In the genomic region with DNA sequence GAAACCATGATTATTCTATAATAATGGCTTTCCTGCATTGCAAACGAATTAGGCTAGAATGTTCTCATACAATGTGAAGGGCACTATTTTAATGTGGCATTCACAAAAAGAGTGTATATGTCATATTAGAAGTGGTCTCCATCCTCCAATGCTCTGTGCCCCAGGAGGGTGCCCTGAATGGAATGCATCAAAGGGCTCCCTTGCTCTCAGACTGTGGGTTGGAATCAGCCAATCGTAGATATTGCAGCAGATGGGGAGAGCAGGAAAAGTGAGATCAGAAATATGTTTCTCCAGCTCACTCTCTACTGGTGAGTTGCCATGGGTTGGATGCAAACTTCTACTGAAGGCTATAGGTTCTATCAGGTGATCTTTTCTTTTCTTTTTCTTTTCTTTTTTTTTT, we compare ENCODE assay signal across 15 cellular contexts. TPM values are rescaled to one million over a fixed set of nuclear protein-coding genes. Genes with fewer than 3 reads are reported as not detected.
A peak's percentile ranks its signal among the peaks of the same experiment; 100 is the strongest.
DNase-seq lines count a peak whose midpoint lies in the region; ATAC-seq and TF ChIP-seq lines count a peak whose summit lies in the region.
"Had no signal": no experiment of that assay in that cellular context is flagged by ENCODE, and none has a peak within 500 bp of the region (broad histone marks: within the 10 kb centered on the region; RNA-seq: fewer than 3 reads in every experiment).

No MANE protein-coding gene starts in this region.

- no peak overlapping the region for H3K4me3 Mint-ChIP-seq in activated CD4-positive, alpha-beta T cell treated with anti-CD3 and anti-CD28 coated beads, Interleukin-2, amount 10 ng/mL, durations not matched to agents 24 days and 14 days
- no peak overlapping the region for H3K4me3 Mint-ChIP-seq in brain
- no peak overlapping the region for H3K4me3 Mint-ChIP-seq in CD4-positive, alpha-beta T cell
- H3K4me3 Mint-ChIP-seq: CD4-positive, CD25-positive, alpha-beta regulatory T cell; H9 had no signal

- no peaks in the 10 kb centered on the region for H3K9me3 Mint-ChIP-seq in activated CD4-positive, alpha-beta T cell treated with anti-CD3 and anti-CD28 coated beads, Interleukin-2, amount 10 ng/mL, durations not matched to agents 24 days and 14 days
- no peaks in the 10 kb centered on the region for H3K9me3 Mint-ChIP-seq in brain
- H3K9me3 Mint-ChIP-seq in CD4-positive, alpha-beta T cell: no peaks in the 10 kb centered on the region
- H3K9me3 Mint-ChIP-seq: H9 had no signal

- H4K20me1 ChIP-seq in HCT116 (ENCODE audit: insufficient read depth): no peaks in the 10 kb centered on the region

- intact Hi-C loops in activated CD4-positive, alpha-beta T cell treated with anti-CD3 and anti-CD28 coated beads, Interleukin-2, amount 10 ng/mL, durations not matched to agents 24 days and 14 days (cut with micrococcal nuclease): loop anchor here (1.0 to 2.0 kb wide), 3 partner anchors 103 to 186 kb away; no protein-coding TSS in a partner anchor
- intact Hi-C loops in HCT116 (cut with micrococcal nuclease) (loop anchor here (1.0 to 10.0 kb wide), 4 partner anchors 103 to 477 kb away; a partner anchor contains a TSS), adrenal gland (cut with DNase I) (loop anchor here (5.0 to 10.0 kb wide), 2 partner anchors 157 to 159 kb away; no protein-coding TSS in a partner anchor)
- intact Hi-C loops in CD4-positive, alpha-beta T cell (cut with DNase I, micrococcal nuclease): loop anchor here (5.0 to 10.0 kb wide), 3 partner anchors 104 to 159 kb away; no protein-coding TSS in a partner anchor

- H3K9me3 ChIP-seq in HCT116 (ENCODE audit: control insufficient read depth in 1 of 2, insufficient read depth in 1 of 2, low read depth in 1 of 2, low read length in 2 of 2): no peaks in the 10 kb centered on the region
- H3K9me3 ChIP-seq in CD4-positive, alpha-beta T cell (ENCODE audit: control insufficient read depth, low read length): no peaks in the 10 kb centered on the region
- no peaks in the 10 kb centered on the region for H3K9me3 ChIP-seq in adrenal gland (replicated peaks in 1 of 3)
- H3K9me3 ChIP-seq: BE2C had no signal

- no peak for ATAC-seq in HCT116
- no peak for ATAC-seq in CD4-positive, alpha-beta T cell (ENCODE audit: poor library complexity)
- ATAC-seq: HepG2 had no signal

- TF ChIP-seq POLR2A in HCT116 (IDR thresholded peaks at IDR 0.05; ENCODE audit: borderline replicate concordance, extremely low read depth, insufficient read depth, insufficient read length) (no peak), adrenal gland (IDR thresholded peaks at IDR 0.05) (no peak)

- RAD21 ChIA-PET in HCT116 (lab: Charles Lee; ENCODE audit: low non-redundant PET in 1 of 2, low total read pairs in 2 of 2, uncharacterized antibody in 2 of 2, unreplicated experiment in 2 of 2): no interaction called here

- no peaks in the 10 kb centered on the region for H3K79me2 ChIP-seq in HCT116 (ENCODE audit: insufficient read depth, low read length)

- POLR2A ChIA-PET in HCT116 (lab: Charles Lee): no interaction called here
- POLR2A ChIA-PET in CD4-positive, alpha-beta T cell (lab: Charles Lee): no interaction called here

- no peak for TF ChIP-seq CTCF in HCT116 (IDR thresholded peaks at IDR 0.05 in 2 of 3, conservative IDR thresholded peaks at IDR 0.05 in 1 of 3; ENCODE audit: borderline replicate concordance in 1 of 3, insufficient read depth in 1 of 3, low read depth in 2 of 3, low read length in 2 of 3)
- no peak for TF ChIP-seq CTCF in brain (conservative IDR thresholded peaks at IDR 0.05)
- no peak for TF ChIP-seq CTCF in CD4-positive, alpha-beta T cell (IDR thresholded peaks at IDR 0.05)
- TF ChIP-seq CTCF in adrenal gland (IDR thresholded peaks at IDR 0.05): no peak

- H3K36me3 ChIP-seq in HCT116 (ENCODE audit: control insufficient read depth in 1 of 2, insufficient read depth in 2 of 2, low read length in 2 of 2) (no peaks in the 10 kb centered on the region), adrenal gland (replicated peaks in 1 of 2) (no peaks in the 10 kb centered on the region)
- H3K36me3 ChIP-seq: BE2C had no signal

- peak overlapping the region; percentile 31 for H2AFZ ChIP-seq in HCT116 (ENCODE audit: low read depth, low read length, poor library complexity, severe bottlenecking)

- no peak overlapping the region for H3K4me2 ChIP-seq in HCT116 (ENCODE audit: low read length)

- CTCF ChIA-PET in HCT116 (lab: Charles Lee): interaction anchor here (1.0 kb wide), 1 partner anchor 187 kb away, joined by 3 read pairs; no protein-coding TSS in a partner anchor
- CTCF ChIA-PET in CD4-positive, alpha-beta T cell (lab: Charles Lee): no interaction called here

- H3K36me3 Mint-ChIP-seq in activated CD4-positive, alpha-beta T cell treated with anti-CD3 and anti-CD28 coated beads, Interleukin-2, amount 10 ng/mL, durations not matched to agents 24 days and 14 days (ENCODE audit: low read depth): no peaks in the 10 kb centered on the region
- H3K36me3 Mint-ChIP-seq in brain: no peaks in the 10 kb centered on the region
- no peaks in the 10 kb centered on the region for H3K36me3 Mint-ChIP-seq in CD4-positive, alpha-beta T cell (ENCODE audit: low read depth)
- H3K36me3 Mint-ChIP-seq: CD4-positive, CD25-positive, alpha-beta regulatory T cell had no signal

- H3K4me3 ChIP-seq in HCT116 (replicated peaks in 1 of 2; ENCODE audit: low read depth in 1 of 2, low read length in 2 of 2) (no peak overlapping the region), adrenal gland (no peak overlapping the region)

- no peaks in the 10 kb centered on the region for H3K27me3 ChIP-seq in HCT116 (ENCODE audit: insufficient read depth, low read length)
- no peaks in the 10 kb centered on the region for H3K27me3 ChIP-seq in CD4-positive, alpha-beta T cell (ENCODE audit: control insufficient read depth, insufficient read depth, low read length)
- H3K27me3 ChIP-seq in adrenal gland: no peaks in the 10 kb centered on the region
- H3K27me3 ChIP-seq: BE2C had no signal

- H3K27ac Mint-ChIP-seq in activated CD4-positive, alpha-beta T cell treated with anti-CD3 and anti-CD28 coated beads, Interleukin-2, amount 10 ng/mL, durations not matched to agents 24 days and 14 days: no peak overlapping the region
- peak overlapping the region in 3 of 5 experiments; percentile 9 to 23 (median 17) for H3K27ac Mint-ChIP-seq in brain
- no peak overlapping the region for H3K27ac Mint-ChIP-seq in CD4-positive, alpha-beta T cell
- H3K27ac Mint-ChIP-seq: CD4-positive, CD25-positive, alpha-beta regulatory T cell had no signal

- no TSS peak for BruUV-seq in HCT116 (replicated peaks; lab: Mats Ljungman, UMichigan)

- peaks cover 13% of the 10 kb centered on the region for H3K27me3 Mint-ChIP-seq in activated CD4-positive, alpha-beta T cell treated with anti-CD3 and anti-CD28 coated beads, Interleukin-2, amount 10 ng/mL, durations not matched to agents 24 days and 14 days
- peaks cover 8% of the 10 kb centered on the region for H3K27me3 Mint-ChIP-seq in brain
- peaks cover 6% of the 10 kb centered on the region for H3K27me3 Mint-ChIP-seq in CD4-positive, alpha-beta T cell

- H3K9ac ChIP-seq in HCT116 (ENCODE audit: low read length): no peak overlapping the region

- H3K27ac ChIP-seq in HCT116 (ENCODE audit: low read depth, low read length) (no peak overlapping the region), adrenal gland (no peak overlapping the region)
- H3K27ac ChIP-seq in CD4-positive, alpha-beta T cell (ENCODE audit: low read depth, low read length): no peak overlapping the region

- peaks cover 10% of the 10 kb centered on the region for H3K4me1 Mint-ChIP-seq in activated CD4-positive, alpha-beta T cell treated with anti-CD3 and anti-CD28 coated beads, Interleukin-2, amount 10 ng/mL, durations not matched to agents 24 days and 14 days
- peaks cover 10% of the 10 kb centered on the region for H3K4me1 Mint-ChIP-seq in brain
- H3K4me1 Mint-ChIP-seq in CD4-positive, alpha-beta T cell (ENCODE audit: low read depth): no peaks in the 10 kb centered on the region

- peak; percentile 45 for DNase-seq in activated CD4-positive, alpha-beta T cell treated with anti-CD3 and anti-CD28 coated beads, Interleukin-2, amount 10 ng/mL, durations not matched to agents 24 days and 14 days
- no peak for DNase-seq in activated CD4-positive, alpha-beta T cell treated with anti-CD3 and anti-CD28 coated beads, Interleukin-2, amount 50 U/mL, for 4 hours
- DNase-seq in HCT116 (ENCODE audit: low read depth, low spot score) (no peak), HuH-7 (ENCODE audit: low spot score) (no peak), adrenal gland (no peak)
- DNase-seq in CD4-positive, alpha-beta T cell: no peak
- DNase-seq: ACHN; BE2C; C1 segment of cervical spinal cord; CD4-positive, CD25-positive, alpha-beta regulatory T cell; GOT3; H9; KG1 had no signal

- H3K9me2 ChIP-seq in HCT116 (ENCODE audit: insufficient read depth): no peaks in the 10 kb centered on the region

- no peak for TF ChIP-seq RAD21 in HCT116 (IDR thresholded peaks at IDR 0.05; ENCODE audit: low read depth)

- WGBS in adrenal gland, 4 donors: 49 to 75% (median 59%) methylated on average over 2 of the region's 2 CpGs

- no peaks in the 10 kb centered on the region for H3K4me1 ChIP-seq in HCT116 (ENCODE audit: control insufficient read depth in 1 of 2, insufficient read depth in 2 of 2, low read length in 2 of 2)
- no peaks in the 10 kb centered on the region for H3K4me1 ChIP-seq in adrenal gland (replicated peaks in 1 of 2)
- H3K4me1 ChIP-seq: BE2C had no signal

TF ChIP-seq in HCT116, 20 proteins besides CTCF, POLR2A, EP300 and RAD21 (continues in another document):
- TF ChIP-seq YY1 (IDR thresholded peaks at IDR 0.05; ENCODE audit: extremely low read depth, insufficient replicate concordance, low read depth, low read length) (no peak), EGR1 (IDR thresholded peaks at IDR 0.05; ENCODE audit: low read depth) (no peak), JUND (IDR thresholded peaks at IDR 0.05) (no peak), SRF (IDR thresholded peaks at IDR 0.05; ENCODE audit: low read depth) (no peak), POLR2AphosphoS5 (IDR thresholded peaks at IDR 0.05; ENCODE audit: low read depth, low read length) (no peak), ZNF274 (IDR thresholded peaks at IDR 0.05; ENCODE audit: low read depth, low read length) (no peak), SIN3A (IDR thresholded peaks at IDR 0.05; ENCODE audit: low read depth) (no peak)
- TF ChIP-seq, protein P1, sequence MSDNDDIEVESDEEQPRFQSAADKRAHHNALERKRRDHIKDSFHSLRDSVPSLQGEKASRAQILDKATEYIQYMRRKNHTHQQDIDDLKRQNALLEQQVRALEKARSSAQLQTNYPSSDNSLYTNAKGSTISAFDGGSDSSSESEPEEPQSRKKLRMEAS (IDR thresholded peaks at IDR 0.05): no peak

RNA-seq across cellular contexts. Expression of a gene that starts 11.9 kb away (rescaled TPM):
- 0.12 TPM in 1 of 2 replicates, not detected in the other for total RNA-seq in activated CD4-positive, alpha-beta T cell treated with anti-CD3 and anti-CD28 coated beads, Interleukin-2, amount 10 ng/mL, durations not matched to agents 24 days and 14 days
- total RNA-seq in HCT116 (2021; ENCODE audit: unreplicated experiment) (0.07 TPM), adrenal gland (1 to 10 TPM in 7 of 8 donors, under 1 TPM in 1; 0.91 to 5.2 (median 2.5) TPM)
- polyA plus RNA-seq in HCT116 (2012): not detected in 2 replicates
- polyA plus RNA-seq in brain (ENCODE audit: insufficient read depth, low read depth, low replicate concordance) (6.9 TPM), adrenal gland (1 to 10 TPM in 2 of 3 donors, under 1 TPM in 1; 0.79 to 2.1 (median 1.4) TPM)
- under 1 TPM; 0.14 to 0.39 TPM for total RNA-seq in CD4-positive, alpha-beta T cell
- total RNA-seq: HepG2 had no signal
- polyA plus RNA-seq: CD4-positive, CD25-positive, alpha-beta regulatory T cell had no signal

Comparison
In these comparisons a context has a peak if more than half of its experiments do, and no peak if none do; other contexts are left out.
1. H3K27ac Mint-ChIP-seq: peak in brain (3 of 5); none in activated CD4-positive, alpha-beta T cell treated with anti-CD3 and anti-CD28 coated beads, Interleukin-2, amount 10 ng/mL, durations not matched to agents 24 days and 14 days (single experiment) and CD4-positive, alpha-beta T cell (single experiment).